Comparison of ENCODE assay signal across 21 cellular contexts in the genomic region with DNA sequence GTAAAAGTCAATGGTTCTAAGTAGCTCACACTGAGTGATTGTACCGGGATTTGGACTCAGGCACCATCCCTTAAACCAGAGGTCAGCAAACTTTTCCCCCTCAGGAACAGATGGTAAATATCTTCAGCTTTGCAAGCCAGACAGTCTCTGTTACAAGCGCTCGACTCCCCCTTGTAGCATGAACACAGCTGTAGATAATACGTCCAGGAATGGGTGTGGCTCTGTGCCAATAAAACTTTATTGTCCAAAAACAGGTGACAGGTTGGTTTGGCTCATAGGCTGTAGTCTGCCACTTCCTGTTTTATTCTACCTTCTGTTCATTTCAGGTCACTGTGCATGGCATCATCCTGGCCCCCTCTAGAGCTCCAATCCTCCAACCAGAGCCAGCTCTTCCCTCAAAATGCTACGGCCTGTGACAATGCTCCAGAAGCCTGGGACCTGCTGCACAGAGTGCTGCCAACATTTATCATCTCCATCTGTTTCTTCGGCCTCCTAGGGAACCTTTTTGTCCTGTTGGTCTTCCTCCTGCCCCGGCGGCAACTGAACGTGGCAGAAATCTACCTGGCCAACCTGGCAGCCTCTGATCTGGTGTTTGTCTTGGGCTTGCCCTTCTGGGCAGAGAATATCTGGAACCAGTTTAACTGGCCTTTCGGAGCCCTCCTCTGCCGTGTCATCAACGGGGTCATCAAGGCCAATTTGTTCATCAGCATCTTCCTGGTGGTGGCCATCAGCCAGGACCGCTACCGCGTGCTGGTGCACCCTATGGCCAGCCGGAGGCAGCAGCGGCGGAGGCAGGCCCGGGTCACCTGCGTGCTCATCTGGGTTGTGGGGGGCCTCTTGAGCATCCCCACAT. TPM values are rescaled to one million over a fixed set of nuclear protein-coding genes. Genes with fewer than 3 reads are reported as not detected.
DNase-seq lines count a peak whose midpoint lies in the region; ATAC-seq, FAIRE-seq and TF ChIP-seq lines count a peak whose summit lies in the region.
"Had no signal": no experiment of that assay in that cellular context is flagged by ENCODE, and none has a peak within 500 bp of the region (broad histone marks: within the 10 kb centered on the region; RNA-seq: fewer than 3 reads in every experiment).

No MANE protein-coding gene starts in this region.

- in situ Hi-C loops in G401 (cut with HindIII; ENCODE audit: low sequenced_read_pairs) = no loop called here
- in situ Hi-C loops in GM12878 (cut with MboI) = no loop called here
- in situ Hi-C loops in GM23248 (cut with MboI) = no loop called here

- H3K4me2 ChIP-seq in Karpas-422 (ENCODE audit: low read depth, low read length, poor library complexity, severe bottlenecking) (no peak overlapping the region), GM12878 (ENCODE audit: control insufficient read depth, insufficient read depth) (no peak overlapping the region), GM23248 (ENCODE audit: unreplicated experiment) (no peak overlapping the region)

- 63% methylated on average over 20 of the region's 20 CpGs for WGBS in GM12878 (ENCODE audit: insufficient coverage, insufficient replicate concordance, low lambda C conversion rate, missing lambda C conversion rate)
- WGBS in GM23248 (ENCODE audit: low coverage in 1 of 2, low lambda C conversion rate in 2 of 2, missing lambda C conversion rate in 2 of 2), 2 experiments = 97% methylated on average over 20 of the region's 20 CpGs

- no TSS peak for BruUV-seq in GM12878 (replicated peaks; lab: Mats Ljungman, UMichigan)

- TF ChIP-seq POLR2A in GM12878 (IDR thresholded peaks at IDR 0.05; ENCODE audit: low read depth, low read length) = no peak

- no peak for TF ChIP-seq EP300 in GM12878 (IDR thresholded peaks at IDR 0.05; ENCODE audit: borderline replicate concordance in 1 of 2, control insufficient read depth in 1 of 2, low read depth in 2 of 2, low read length in 2 of 2)

- no peaks in the 10 kb centered on the region for H3K36me3 ChIP-seq in Karpas-422 (ENCODE audit: insufficient read depth, low read length)
- no peaks in the 10 kb centered on the region for H3K36me3 ChIP-seq in GM12878 (ENCODE audit: control insufficient read depth in 2 of 2, insufficient read depth in 2 of 2, low read length in 1 of 2)
- no peaks in the 10 kb centered on the region for H3K36me3 ChIP-seq in GM23248 (ENCODE audit: low read depth)
- H3K36me3 ChIP-seq: brain microvascular endothelial cell, tibial nerve had no signal

- no peak for TF ChIP-seq CTCF in GM12878 (IDR thresholded peaks at IDR 0.05 in 2 of 3, conservative IDR thresholded peaks at IDR 0.05 in 1 of 3; ENCODE audit: control insufficient read depth in 2 of 3, extremely low read depth in 1 of 3, insufficient read depth in 1 of 3, low read depth in 3 of 3, low read length in 3 of 3)

- H3K9ac ChIP-seq in Karpas-422 (ENCODE audit: low read length) (no peak overlapping the region), GM12878 (ENCODE audit: control insufficient read depth, insufficient read depth, low read length) (no peak overlapping the region), GM23248 (no peak overlapping the region)

- H3K27ac ChIP-seq in Karpas-422 (ENCODE audit: low read length) (no peak overlapping the region), GM12878 (ENCODE audit: control insufficient read depth, insufficient read depth) (no peak overlapping the region), GM23248 (no peak overlapping the region)
- H3K27ac ChIP-seq: brain microvascular endothelial cell, tibial nerve had no signal

- POLR2A ChIA-PET in GM12878 (lab: Charles Lee) = interaction anchor here (0.5 kb wide), 1 partner anchor 277 kb away, joined by 3 read pairs; no protein-coding TSS in a partner anchor

- no peaks in the 10 kb centered on the region for H3K79me2 ChIP-seq in Karpas-422 (ENCODE audit: low read length)
- no peaks in the 10 kb centered on the region for H3K79me2 ChIP-seq in GM12878 (ENCODE audit: control insufficient read depth, insufficient read depth, low read length)
- H3K79me2 ChIP-seq in GM23248 (ENCODE audit: insufficient read depth) = peaks cover 14% of the 10 kb centered on the region

- H3K4me3 ChIP-seq in Karpas-422 (ENCODE audit: low read length) (no peak overlapping the region), GM12878 (no peak overlapping the region), GM23248 (no peak overlapping the region)
- H3K4me3 ChIP-seq: dorsolateral prefrontal cortex, tibial nerve had no signal

- peak; percentile 92 for DNase-seq in G401 (ENCODE audit: low spot score)
- peak; percentile 70 for DNase-seq in Karpas-422
- DNase-seq in GM12878 (ENCODE audit: low read depth, low spot score) = no peak
- peak; percentile 75 for DNase-seq in mesenteric fat pad (ENCODE audit: low spot score)
- DNase-seq in HuH-7.5 (ENCODE audit: low spot score) = no peak
- DNase-seq in UCSD-AML1 (lab: John Stamatoyannopoulos, UW; ENCODE audit: unreplicated experiment) = no peak
- no peak for DNase-seq in central memory CD4-positive, alpha-beta T cell
- no peak for DNase-seq in GM23248
- DNase-seq: activated CD4-positive, alpha-beta memory T cell treated with anti-CD3 and anti-CD28 coated beads, Interleukin-2, amount 10 ng/mL, durations not matched to agents 7 days and 5 days; activated naive CD8-positive, alpha-beta T cell treated with anti-CD3 and anti-CD28 coated beads for 36 hours; activated T-cell treated with anti-CD3 and anti-CD28 coated beads, Interleukin-2, amount 50 U/mL, for 72 hours; brain microvascular endothelial cell; head of caudate nucleus; NCI-H146; stimulated activated naive CD4-positive, alpha-beta T cell had no signal

- H2AFZ ChIP-seq in Karpas-422 (ENCODE audit: low read length) (no peak overlapping the region), GM12878 (ENCODE audit: control insufficient read depth, low read depth, low read length) (no peak overlapping the region), GM23248 (no peak overlapping the region)

- intact Hi-C loops in GM12878 (cut with micrococcal nuclease; ENCODE audit: unreplicated experiment) = no loop called here

- CTCF ChIA-PET in GM12878 (lab: Yijun Ruan, JAX) = interaction anchor here (4.1 kb wide), 1 partner anchor 11 kb away, joined by 20 read pairs; no protein-coding TSS in a partner anchor

- no peak for FAIRE-seq in GM12878 (lab: Jason Lieb, UNC)

- H3K27me3 ChIP-seq in Karpas-422 (ENCODE audit: low read length) = no peaks in the 10 kb centered on the region
- H3K27me3 ChIP-seq in GM12878 (replicated peaks in 1 of 2; ENCODE audit: control insufficient read depth in 2 of 2, insufficient read depth in 2 of 2, low read length in 1 of 2) = peaks cover 2 to 5% of the 10 kb centered on the region in 2 experiments; a peak in 3 of 4 replicates
- H3K27me3 ChIP-seq in GM23248 (replicated peaks; ENCODE audit: insufficient read depth) = no peaks in the 10 kb centered on the region
- H3K27me3 ChIP-seq: brain microvascular endothelial cell, dorsolateral prefrontal cortex, tibial nerve had no signal

- no peaks in the 10 kb centered on the region for H3K4me1 ChIP-seq in Karpas-422 (ENCODE audit: low read length)
- H3K4me1 ChIP-seq in GM12878 (ENCODE audit: control insufficient read depth, insufficient read depth, low read length) = no peaks in the 10 kb centered on the region
- peaks cover 28% of the 10 kb centered on the region for H3K4me1 ChIP-seq in GM23248 (ENCODE audit: insufficient read depth)

- H3K9me2 ChIP-seq in Karpas-422 (replicated peaks; ENCODE audit: insufficient read depth, low read length) (no peaks in the 10 kb centered on the region), GM23248 (ENCODE audit: insufficient read depth) (no peaks in the 10 kb centered on the region)

- RAD21 ChIA-PET in GM12878 (lab: Charles Lee; ENCODE audit: unreplicated experiment) = no interaction called here

- SMC1A ChIA-PET in GM12878 (lab: Charles Lee; ENCODE audit: uncharacterized antibody, unreplicated experiment) = no interaction called here

- TF ChIP-seq RAD21 in GM12878 (IDR thresholded peaks at IDR 0.05; ENCODE audit: insufficient read depth, low read depth, low read length) = no peak

- no peak for ATAC-seq in GM12878
- ATAC-seq: activated T-cell treated with anti-CD3 and anti-CD28 coated beads, Interleukin-2, amount 50 U/mL, for 72 hours; HCT116 had no signal

- H3F3A ChIP-seq in GM23248 (ENCODE audit: insufficient read depth) = peaks cover 37% of the 10 kb centered on the region

- H4K20me1 ChIP-seq in Karpas-422 (ENCODE audit: insufficient read depth, low read depth, low read length) = no peaks in the 10 kb centered on the region; the same call in 1 of the 2 replicates
- H4K20me1 ChIP-seq in GM12878 (ENCODE audit: control insufficient read depth, insufficient read depth) = no peaks in the 10 kb centered on the region
- no peaks in the 10 kb centered on the region for H4K20me1 ChIP-seq in GM23248 (ENCODE audit: insufficient read depth)

- H3K9me3 ChIP-seq in Karpas-422 (ENCODE audit: low read length) (no peaks in the 10 kb centered on the region), GM12878 (replicated peaks; ENCODE audit: control insufficient read depth, insufficient read depth, low read length) (no peaks in the 10 kb centered on the region), GM23248 (ENCODE audit: low read depth) (no peaks in the 10 kb centered on the region)

RNA-seq across cellular contexts. Expression of gene BDKRB1, which starts 7.6 kb away (rescaled TPM):
- total RNA-seq in G401 (2014; rRNA removed; shearing (Covaris generic)) = not detected in 2 replicates
- not detected in 2 replicates for total RNA-seq in Karpas-422 (2014; rRNA removed; shearing (Covaris generic); ENCODE audit: low replicate concordance)
- not detected in 2 replicates for total RNA-seq in GM12878 (2013; cell fraction: nucleolus; rRNA removed)
- total RNA-seq in GM12878 (2014; rRNA removed) (not detected in 2 replicates), GM12878 (2014; rRNA removed; fragmentation: Illumina TruSeq; extraction: Trizol) (not detected in 2 replicates), GM12878 (2021) (0.21 TPM in 1 of 2 replicates, not detected in the other), mesenteric fat pad (0.71 TPM)
- not detected for polyA plus RNA-seq in GM12878 (2011; ENCODE audit: low read depth)
- polyA plus RNA-seq in GM12878 (2011; rRNA removed) (not detected in 2 replicates), GM12878 (2014; fragmentation: Illumina TruSeq; extraction: Trizol) (not detected in 2 replicates), GM12878 (2014; fragmentation: Nextera tagmentation; extraction: Ambion mirVana) (not detected), GM12878 (2014; rRNA removed) (not detected in 2 replicates), GM12878 (2016; fragmentation: Nextera tagmentation; extraction: Ambion mirVana) (not detected), GM23248 (2016; fragmentation: Nextera tagmentation; extraction: Ambion mirVana) (12.9 and 15.1 TPM in 2 replicates)
- polyA plus RNA-seq in GM12878 (2011; cell fraction: cytosol; rRNA removed) = not detected in 2 replicates
- polyA plus RNA-seq in GM12878 (2011; cell fraction: nucleus; rRNA removed) = not detected in 2 replicates
- 0.10 TPM in 1 of 2 replicates, not detected in the other for polyA plus RNA-seq in GM12878 (2012)
- polyA minus RNA-seq in GM12878 (2011; rRNA and poly(A)+ RNA removed) = not detected in 2 replicates
- not detected in 2 replicates for polyA minus RNA-seq in GM12878 (2011; cell fraction: cytosol; rRNA and poly(A)+ RNA removed)
- not detected in 2 replicates for polyA minus RNA-seq in GM12878 (2011; cell fraction: nucleus; rRNA and poly(A)+ RNA removed)
- 3.9 and 5.5 TPM in 2 replicates for total RNA-seq in GM23248 (2014; rRNA removed; shearing (Covaris generic))
- total RNA-seq: activated CD4-positive, alpha-beta memory T cell treated with anti-CD3 and anti-CD28 coated beads, Interleukin-2, amount 10 ng/mL, durations not matched to agents 7 days and 5 days; activated naive CD8-positive, alpha-beta T cell treated with anti-CD3 and anti-CD28 coated beads for 36 hours; activated T-cell treated with anti-CD3 and anti-CD28 coated beads, Interleukin-2, amount 50 U/mL, for 72 hours; lung microvascular endothelial cell; pulmonary artery endothelial cell had no signal
- polyA plus RNA-seq: neural cell had no signal

RNA-seq across cellular contexts. Expression of gene BDKRB2, which starts 58.9 kb away (rescaled TPM):
- not detected in 2 replicates for total RNA-seq in G401 (2014; rRNA removed; shearing (Covaris generic))
- not detected in 2 replicates for total RNA-seq in Karpas-422 (2014; rRNA removed; shearing (Covaris generic); ENCODE audit: low replicate concordance)
- total RNA-seq in GM12878 (2013; cell fraction: nucleolus; rRNA removed) = 0.15 TPM in 1 of 2 replicates, not detected in the other
- total RNA-seq in GM12878 (2014; rRNA removed) (not detected in 2 replicates), GM12878 (2014; rRNA removed; fragmentation: Illumina TruSeq; extraction: Trizol) (not detected in 2 replicates), GM12878 (2021) (0.05 TPM in 1 of 2 replicates, not detected in the other), mesenteric fat pad (11.4 TPM)
- not detected for polyA plus RNA-seq in GM12878 (2011; ENCODE audit: low read depth)
- polyA plus RNA-seq in GM12878 (2011; rRNA removed) (0.08 and 0.12 TPM in 2 replicates), GM12878 (2014; fragmentation: Illumina TruSeq; extraction: Trizol) (not detected in 2 replicates), GM12878 (2014; fragmentation: Nextera tagmentation; extraction: Ambion mirVana) (not detected), GM12878 (2014; rRNA removed) (not detected in 2 replicates), GM12878 (2016; fragmentation: Nextera tagmentation; extraction: Ambion mirVana) (not detected), GM23248 (2016; fragmentation: Nextera tagmentation; extraction: Ambion mirVana) (12.4 and 13.3 TPM in 2 replicates)
- 0.03 and 0.10 TPM in 2 replicates for polyA plus RNA-seq in GM12878 (2011; cell fraction: cytosol; rRNA removed)
- polyA plus RNA-seq in GM12878 (2011; cell fraction: nucleus; rRNA removed) = 0.10 and 0.21 TPM in 2 replicates
- 0.06 TPM in 1 of 2 replicates, not detected in the other for polyA plus RNA-seq in GM12878 (2012)
- polyA minus RNA-seq in GM12878 (2011; rRNA and poly(A)+ RNA removed) = 0.21 and 0.95 TPM in 2 replicates
- 0.62 TPM in 1 of 2 replicates, not detected in the other for polyA minus RNA-seq in GM12878 (2011; cell fraction: cytosol; rRNA and poly(A)+ RNA removed)
- polyA minus RNA-seq in GM12878 (2011; cell fraction: nucleus; rRNA and poly(A)+ RNA removed) = under 0.01 TPM in 1 of 2 replicates, not detected in the other
- total RNA-seq in GM23248 (2014; rRNA removed; shearing (Covaris generic)) = 14.4 and 15.8 TPM in 2 replicates
- total RNA-seq: activated CD4-positive, alpha-beta memory T cell treated with anti-CD3 and anti-CD28 coated beads, Interleukin-2, amount 10 ng/mL, durations not matched to agents 7 days and 5 days; activated naive CD8-positive, alpha-beta T cell treated with anti-CD3 and anti-CD28 coated beads for 36 hours; activated T-cell treated with anti-CD3 and anti-CD28 coated beads, Interleukin-2, amount 50 U/mL, for 72 hours; pulmonary artery endothelial cell had no signal
- polyA plus RNA-seq: neural cell had no signal

Comparison
In these comparisons a context has a peak if more than half of its experiments do, and no peak if none do; other contexts are left out.
1. DNase-seq: peak in G401 (single experiment), Karpas-422 (single experiment) and mesenteric fat pad (single experiment); none in GM12878 (single experiment), HuH-7.5 (single experiment), UCSD-AML1 (single experiment), central memory CD4-positive, alpha-beta T cell (single experiment) and GM23248 (single experiment).
2. RNA of gene BDKRB2, which starts 58.9 kb away (total RNA-seq): 14.4 to 15.8 TPM in GM23248 and 11.4 TPM in mesenteric fat pad (single experiment); not detected in G401, not detected in Karpas-422 and 0.05 to 0.15 TPM in GM12878; every median in the first group is over 10 times any median in the second.